ENCODE assay signal across 8 cellular contexts in the genomic region with DNA sequence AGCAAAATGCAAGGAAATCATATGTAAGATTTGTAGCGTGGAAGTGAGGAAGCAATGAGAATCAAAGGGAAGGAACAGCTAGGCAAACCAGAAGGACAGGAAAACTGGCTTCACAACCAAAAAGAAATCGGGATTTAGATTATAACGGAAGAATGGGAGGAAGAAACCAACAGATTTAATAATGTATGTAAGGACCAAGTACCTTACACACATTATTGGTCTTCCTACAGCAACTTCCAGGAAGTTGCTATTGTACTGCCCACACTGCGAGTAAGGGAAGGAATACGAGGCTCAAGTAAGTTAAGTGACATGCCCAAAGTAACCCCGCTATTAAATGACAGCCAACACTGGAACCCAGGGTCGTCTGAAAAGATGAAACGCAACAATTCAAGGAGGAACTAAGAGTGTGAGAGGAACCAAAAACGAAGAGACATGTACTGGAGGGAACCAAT. TPM values are rescaled to one million over a fixed set of nuclear protein-coding genes. Genes with fewer than 3 reads are reported as not detected.
DNase-seq lines count a peak whose midpoint lies in the region; ATAC-seq and TF ChIP-seq lines count a peak whose summit lies in the region.

No MANE protein-coding gene starts in this region.

- DNase-seq in NB4 (ENCODE audit: low read depth), result no peak
- no peak for DNase-seq in epithelial cell of esophagus (ENCODE audit: low read depth)
- DNase-seq in progenitor cell of endocrine pancreas (ENCODE audit: low spot score, unreplicated experiment), result no peak
- no peak for DNase-seq in NK-92 treated with Interleukin-12 subunit alpha and Interleukin-12 subunit beta, amount 100 ng/mL, for 24 hours (lab: John Stamatoyannopoulos, UW)
- DNase-seq in ecto neural progenitor cell (ENCODE audit: low spot score), result no peak
- DNase-seq in NCI-H187 treated with DMSO at 0.1 percent for 48 hours (lab: John Stamatoyannopoulos, UW), result no peak

- H3K27ac Mint-ChIP-seq in progenitor cell of endocrine pancreas, result peak overlapping the region; percentile 92

- peak overlapping the region; percentile 98 for H3K4me3 ChIP-seq in NB4 (ENCODE audit: low read depth, low read length)
- H3K4me3 ChIP-seq in epithelial cell of esophagus (ENCODE audit: low read length), result peak overlapping the region; percentile 69

- peak; percentile 41 for ATAC-seq in GM18508 (IDR thresholded peaks at IDR 0.05; ENCODE audit: insufficient read depth, unreplicated experiment)
- no peak for ATAC-seq in HG02938 (IDR thresholded peaks at IDR 0.05; ENCODE audit: unreplicated experiment)

- peaks cover 10% of the 10 kb centered on the region for H3K27me3 Mint-ChIP-seq in progenitor cell of endocrine pancreas

- H3K4me1 Mint-ChIP-seq in progenitor cell of endocrine pancreas (ENCODE audit: low read depth), result peaks cover 16% of the 10 kb centered on the region

- peaks cover 14% of the 10 kb centered on the region for H3K36me3 Mint-ChIP-seq in progenitor cell of endocrine pancreas (ENCODE audit: insufficient read depth)

- no peak for TF ChIP-seq POLR2A in NB4 (IDR thresholded peaks at IDR 0.05; ENCODE audit: extremely low read depth, insufficient read length)

- H3K4me3 Mint-ChIP-seq in progenitor cell of endocrine pancreas (ENCODE audit: low read depth), result peak overlapping the region; percentile 92

- H3K9me3 Mint-ChIP-seq in progenitor cell of endocrine pancreas (ENCODE audit: low read depth), result no peaks in the 10 kb centered on the region

- TF ChIP-seq CTCF in NB4 (IDR thresholded peaks at IDR 0.05; ENCODE audit: low read depth, low read length) (no peak), epithelial cell of esophagus (IDR thresholded peaks at IDR 0.05; ENCODE audit: insufficient read depth, low read depth, low read length, missing control alignments) (no peak), progenitor cell of endocrine pancreas (IDR thresholded peaks at IDR 0.05; ENCODE audit: unreplicated experiment) (no peak)

RNA-seq across cellular contexts. Expression of a gene that starts 0.5 kb away (rescaled TPM):
- total RNA-seq in progenitor cell of endocrine pancreas, result 55.0 and 59.6 TPM in 2 replicates

RNA-seq across cellular contexts. Expression of a gene that starts 25.9 kb away (rescaled TPM):
- total RNA-seq in progenitor cell of endocrine pancreas, result 22.7 and 23.5 TPM in 2 replicates

RNA-seq across cellular contexts. Expression of a gene that starts 48.0 kb away (rescaled TPM):
- 164 and 179 TPM in 2 replicates for total RNA-seq in progenitor cell of endocrine pancreas
